In the genomic region with DNA sequence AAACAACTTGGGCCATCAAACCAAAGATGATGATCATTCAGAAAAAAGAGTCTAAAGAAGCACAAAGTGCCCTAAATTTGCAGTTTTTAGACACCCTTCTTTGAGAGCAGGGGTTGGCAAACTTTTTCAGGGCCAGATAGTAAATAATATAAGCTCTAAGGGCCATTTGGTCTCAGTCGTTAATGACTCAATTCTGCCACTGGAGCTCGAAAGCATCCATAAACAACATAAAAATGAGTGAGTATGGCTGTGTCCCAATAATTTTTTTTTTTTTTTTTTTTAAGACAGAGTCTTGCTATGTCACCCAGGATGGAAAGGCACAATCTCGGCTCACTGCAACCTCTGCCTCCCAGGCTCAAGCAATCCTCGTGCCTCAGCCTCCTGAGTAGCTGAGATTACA, we compare ENCODE assay signal across 15 cellular contexts.
DNase-seq lines count a peak whose midpoint lies in the region; ATAC-seq and TF ChIP-seq lines count a peak whose summit lies in the region.
"Had no signal": no experiment of that assay in that cellular context is flagged by ENCODE, and none has a peak within 500 bp of the region (broad histone marks: within the 10 kb centered on the region; RNA-seq: fewer than 3 reads in every experiment).

No MANE protein-coding gene starts in this region.

- no peaks in the 10 kb centered on the region for H3K9me1 ChIP-seq in IMR-90 (ENCODE audit: insufficient read depth, low read length)

- H3K18ac ChIP-seq in IMR-90 (ENCODE audit: low read depth, low read length), result no peak overlapping the region

- H3K9ac ChIP-seq in IMR-90 (ENCODE audit: low read depth, low read length), result no peak overlapping the region

- H3K4me3 ChIP-seq in IMR-90 (ENCODE audit: insufficient read depth, low read depth, low read length) (no peak overlapping the region), fibroblast of mammary gland (ENCODE audit: control insufficient read depth, low read depth, low read length) (no peak overlapping the region)
- H3K4me3 ChIP-seq: A549, GM12878, K562 had no signal

- in situ Hi-C loops in IMR-90 (cut with MboI; ENCODE audit: low sequenced_read_pairs), result no loop called here

- H4K91ac ChIP-seq in IMR-90 (ENCODE audit: insufficient read depth, low read depth, low read length), result no peak overlapping the region

- CTCF ChIA-PET in IMR-90 (lab: Yijun Ruan, JAX), result interaction anchor here (0.6 to 0.9 kb wide), 4 partner anchors 32 to 1248 kb away, joined by 3 to 10 read pairs (median 4); no protein-coding TSS in a partner anchor

- DNase-seq in DMS79 (lab: John Stamatoyannopoulos, UW), result peak; percentile 10
- peak; percentile 30 for DNase-seq in IMR-90
- peak; percentile 17 for DNase-seq in fibroblast of mammary gland (ENCODE audit: low read depth)
- DNase-seq in activated CD8-positive, alpha-beta memory T cell treated with anti-CD3 and anti-CD28 coated beads, Interleukin-2, amount 50 U/mL, for 4 hours, result no peak
- DNase-seq in AG20443 (ENCODE audit: low spot score), result no peak
- no peak for DNase-seq in activated effector memory CD4-positive, alpha-beta T cell treated with anti-CD3 and anti-CD28 coated beads, Interleukin-2, amount 50 U/mL, for 16 hours
- DNase-seq: NCI-H187, NCI-H2107, NCI-H510A, NCI-H748 treated with DMSO at 0.1 percent for 48 hours had no signal

- H2AK5ac ChIP-seq in IMR-90 (ENCODE audit: low read depth, low read length), result no peak overlapping the region

- no peak overlapping the region for H3K4me2 ChIP-seq in IMR-90 (ENCODE audit: low read depth, low read length)

- no peak overlapping the region for H2BK15ac ChIP-seq in IMR-90 (ENCODE audit: low read depth, low read length)

- no peak overlapping the region for H4K5ac ChIP-seq in IMR-90 (ENCODE audit: low read depth, low read length)

- no peak overlapping the region for H2BK120ac ChIP-seq in IMR-90 (ENCODE audit: low read depth, low read length)

- H3K36me3 Mint-ChIP-seq in stimulated activated memory B cell treated with anti-CD40 and anti-IgM and Interleukin-4, amounts not matched to agents 10 μg/mL and 1 μg/mL and 100 μg/mL, for 72 hours, result no peaks in the 10 kb centered on the region

- no peak overlapping the region for H3K56ac ChIP-seq in IMR-90 (ENCODE audit: extremely low read depth, insufficient read depth, low read length)

- no peaks in the 10 kb centered on the region for H3K9me3 Mint-ChIP-seq in stimulated activated memory B cell treated with anti-CD40 and anti-IgM and Interleukin-4, amounts not matched to agents 10 μg/mL and 1 μg/mL and 100 μg/mL, for 72 hours

- no peak for TF ChIP-seq RAD21 in IMR-90 (IDR thresholded peaks at IDR 0.05; ENCODE audit: low read length)

- no peak overlapping the region for H3K4me3 Mint-ChIP-seq in stimulated activated memory B cell treated with anti-CD40 and anti-IgM and Interleukin-4, amounts not matched to agents 10 μg/mL and 1 μg/mL and 100 μg/mL, for 72 hours

- no peak overlapping the region for H3K23ac ChIP-seq in IMR-90 (ENCODE audit: low read depth, low read length)

- H2BK5ac ChIP-seq in IMR-90 (ENCODE audit: low read depth, low read length, poor library complexity, severe bottlenecking), result no peak overlapping the region

- no peak; the same call in 1 of the 2 replicates for ATAC-seq in IMR-90 (ENCODE audit: low read depth)
- no peak for ATAC-seq in stimulated activated memory B cell treated with anti-CD40 and anti-IgM and Interleukin-4, amounts not matched to agents 10 μg/mL and 1 μg/mL and 100 μg/mL, for 72 hours

- no peaks in the 10 kb centered on the region for H3K36me3 ChIP-seq in IMR-90 (ENCODE audit: control insufficient read depth, insufficient read depth, low read length)

- H3K27me3 ChIP-seq in IMR-90 (ENCODE audit: control insufficient read depth, insufficient read depth, low read length), result no peaks in the 10 kb centered on the region

- peak overlapping the region; percentile 48 for H3K27ac Mint-ChIP-seq in stimulated activated memory B cell treated with anti-CD40 and anti-IgM and Interleukin-4, amounts not matched to agents 10 μg/mL and 1 μg/mL and 100 μg/mL, for 72 hours

- no CpG with 5 or more reads among the region's 4 CpGs for WGBS in IMR-90 (ENCODE audit: extremely low coverage in 2 of 2, insufficient read length in 1 of 2), 2 experiments

- intact Hi-C loops in IMR-90 (cut with micrococcal nuclease), result no loop called here

- dilution Hi-C loops in IMR-90 (cut with HindIII; ENCODE audit: low sequenced_read_pairs, unreplicated experiment), result no loop called here

- H3K4me1 Mint-ChIP-seq in stimulated activated memory B cell treated with anti-CD40 and anti-IgM and Interleukin-4, amounts not matched to agents 10 μg/mL and 1 μg/mL and 100 μg/mL, for 72 hours, result peaks cover 27% of the 10 kb centered on the region

- no peak overlapping the region for H2AK9ac ChIP-seq in IMR-90 (replicated peaks; ENCODE audit: low read depth, low read length, poor library complexity)

- no peak overlapping the region for H2AFZ ChIP-seq in IMR-90 (replicated peaks; ENCODE audit: low read length, poor library complexity)

- no peaks in the 10 kb centered on the region; the same call in 1 of the 2 replicates for H3K4me1 ChIP-seq in IMR-90 (ENCODE audit: control insufficient read depth, insufficient read depth, low read length)

- H3K27me3 Mint-ChIP-seq in stimulated activated memory B cell treated with anti-CD40 and anti-IgM and Interleukin-4, amounts not matched to agents 10 μg/mL and 1 μg/mL and 100 μg/mL, for 72 hours, result no peaks in the 10 kb centered on the region

- no peak overlapping the region for H3K4ac ChIP-seq in IMR-90 (ENCODE audit: low read depth, low read length)

- no peak overlapping the region for H2BK20ac ChIP-seq in IMR-90 (ENCODE audit: low read depth, low read length)

- no peaks in the 10 kb centered on the region for H3K79me1 ChIP-seq in IMR-90 (ENCODE audit: low read depth in 1 of 2, low read length in 2 of 2)

- POLR2A ChIA-PET in IMR-90 (lab: Charles Lee; ENCODE audit: unreplicated experiment), result interaction anchor here (0.5 kb wide), 1 partner anchor 1083 kb away, joined by 8 read pairs; no protein-coding TSS in a partner anchor

- no TSS peak for BruUV-seq in IMR-90 (replicated peaks; lab: Mats Ljungman, UMichigan)

- H3K14ac ChIP-seq in IMR-90 (replicated peaks; ENCODE audit: low read depth, low read length), result no peak overlapping the region

- H3K9me3 ChIP-seq in IMR-90 (ENCODE audit: control insufficient read depth, insufficient read depth, low read length), result 0 out of 2 replicates have a peak, but pooled peaks cover under 1% of the 10 kb centered on the region

- TF ChIP-seq CTCF in IMR-90 (conservative IDR thresholded peaks at IDR 0.05; ENCODE audit: low read depth, low read length) (no peak), fibroblast of mammary gland (conservative IDR thresholded peaks at IDR 0.05; ENCODE audit: control insufficient read depth, insufficient read depth, low read depth, low read length) (no peak)

- H4K20me1 ChIP-seq in IMR-90 (ENCODE audit: insufficient read depth, low read length), result no peaks in the 10 kb centered on the region

- no peak for TF ChIP-seq POLR2A in IMR-90 (IDR thresholded peaks at IDR 0.05; ENCODE audit: low read depth, low read length)

- no peak overlapping the region for H4K8ac ChIP-seq in IMR-90 (ENCODE audit: low read depth in 2 of 2, low read length in 2 of 2)

- H3K27ac ChIP-seq in IMR-90 (ENCODE audit: insufficient read depth, low read length), result no peak overlapping the region
- H3K27ac ChIP-seq: A549, C4-2B had no signal

TF ChIP-seq in IMR-90, 13 proteins besides CTCF, POLR2A, EP300 and RAD21:
- TF ChIP-seq, protein P1, sequence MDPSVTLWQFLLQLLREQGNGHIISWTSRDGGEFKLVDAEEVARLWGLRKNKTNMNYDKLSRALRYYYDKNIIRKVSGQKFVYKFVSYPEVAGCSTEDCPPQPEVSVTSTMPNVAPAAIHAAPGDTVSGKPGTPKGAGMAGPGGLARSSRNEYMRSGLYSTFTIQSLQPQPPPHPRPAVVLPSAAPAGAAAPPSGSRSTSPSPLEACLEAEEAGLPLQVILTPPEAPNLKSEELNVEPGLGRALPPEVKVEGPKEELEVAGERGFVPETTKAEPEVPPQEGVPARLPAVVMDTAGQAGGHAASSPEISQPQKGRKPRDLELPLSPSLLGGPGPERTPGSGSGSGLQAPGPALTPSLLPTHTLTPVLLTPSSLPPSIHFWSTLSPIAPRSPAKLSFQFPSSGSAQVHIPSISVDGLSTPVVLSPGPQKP (IDR thresholded peaks at IDR 0.05; ENCODE audit: borderline replicate concordance, low read depth, low read length), result no peak
- TF ChIP-seq SMC3 (IDR thresholded peaks at IDR 0.05; ENCODE audit: low read depth, low read length) (no peak), MAZ (IDR thresholded peaks at IDR 0.05; ENCODE audit: borderline replicate concordance, low read depth, low read length) (no peak), CHD1 (IDR thresholded peaks at IDR 0.05; ENCODE audit: low read depth, low read length) (no peak), CEBPB (IDR thresholded peaks at IDR 0.05; ENCODE audit: low read depth, low read length) (no peak), MXI1 (IDR thresholded peaks at IDR 0.05; ENCODE audit: borderline replicate concordance, low read depth, low read length) (no peak), MAFK (IDR thresholded peaks at IDR 0.05; ENCODE audit: low read depth, low read length) (no peak), FOS (IDR thresholded peaks at IDR 0.05; ENCODE audit: low read depth, low read length) (no peak), USF2 (IDR thresholded peaks at IDR 0.05; ENCODE audit: low read depth, low read length) (no peak), RCOR1 (IDR thresholded peaks at IDR 0.05; ENCODE audit: insufficient replicate concordance, low read length) (no peak), RFX5 (IDR thresholded peaks at IDR 0.05; ENCODE audit: low read depth, low read length) (no peak), NFE2L2 (IDR thresholded peaks at IDR 0.05; ENCODE audit: low read depth, low read length) (no peak), BHLHE40 (IDR thresholded peaks at IDR 0.05; ENCODE audit: low read depth, low read length) (no peak)

Comparison
In these comparisons a context has a peak if more than half of its experiments do, and no peak if none do; other contexts are left out.
1. DNase-seq: peak in DMS79 (single experiment), IMR-90 (single experiment) and fibroblast of mammary gland (single experiment); none in activated CD8-positive, alpha-beta memory T cell treated with anti-CD3 and anti-CD28 coated beads, Interleukin-2, amount 50 U/mL, for 4 hours (single experiment), AG20443 (single experiment) and activated effector memory CD4-positive, alpha-beta T cell treated with anti-CD3 and anti-CD28 coated beads, Interleukin-2, amount 50 U/mL, for 16 hours (single experiment).